In genomic region chr16:675884-676564, GRCh38 we compare ENCODE assay signal across 1 cellular context.
TF ChIP-seq lines count a peak whose summit lies in the region.

No MANE protein-coding gene starts in this region.

TF ChIP-seq in H1, 55 proteins besides CTCF, POLR2A, EP300 and RAD21:
- TF ChIP-seq HDAC2 (IDR thresholded peaks at IDR 0.05; ENCODE audit: borderline replicate concordance in 1 of 2, low read depth in 2 of 2, low read length in 2 of 2) (no peak), BCL11A (IDR thresholded peaks at IDR 0.05; ENCODE audit: low read depth in 2 of 2, low read length in 2 of 2) (no peak), ATF3 (IDR thresholded peaks at IDR 0.05; ENCODE audit: insufficient read depth, low read depth, low read length) (no peak), ATF2 (IDR thresholded peaks at IDR 0.05; ENCODE audit: low read length) (no peak), SIX5 (IDR thresholded peaks at IDR 0.05; ENCODE audit: low read depth, low read length) (no peak), GABPA (IDR thresholded peaks at IDR 0.05; ENCODE audit: borderline replicate concordance, insufficient read depth, low read length) (no peak), SAP30 (IDR thresholded peaks at IDR 0.05; ENCODE audit: insufficient read depth, insufficient replicate concordance, low read length) (no peak), SUZ12 (IDR thresholded peaks at IDR 0.05; ENCODE audit: low read length) (no peak), TAF7 (optimal IDR thresholded peaks at IDR 0.05; ENCODE audit: borderline replicate concordance, low read depth, low read length) (no peak), EZH2 (IDR thresholded peaks at IDR 0.05; ENCODE audit: low read depth, low read length, severe bottlenecking) (no peak), CHD1 (IDR thresholded peaks at IDR 0.05; ENCODE audit: low read depth, low read length) (no peak), GTF2F1 (IDR thresholded peaks at IDR 0.05; ENCODE audit: borderline replicate concordance, low read depth, low read length) (no peak), CEBPB (IDR thresholded peaks at IDR 0.05; ENCODE audit: low read depth, low read length) (no peak), MAFK (IDR thresholded peaks at IDR 0.05; ENCODE audit: low read depth, low read length) (no peak), CTBP2 (IDR thresholded peaks at IDR 0.05; ENCODE audit: borderline replicate concordance, insufficient read depth, insufficient read length, low read length) (no peak), CHD2 (IDR thresholded peaks at IDR 0.05; ENCODE audit: low read length) (no peak)
